Comparison of ENCODE assay signal across 9 cellular contexts in genomic region chr10:44385726-44386438, GRCh38. TPM values are rescaled to one million over a fixed set of nuclear protein-coding genes. Genes with fewer than 3 reads are reported as not detected.
DNase-seq lines count a peak whose midpoint lies in the region; ATAC-seq and TF ChIP-seq lines count a peak whose summit lies in the region.
"Had no signal": no experiment of that assay in that cellular context is flagged by ENCODE, and none has a peak within 500 bp of the region (broad histone marks: within the 10 kb centered on the region; RNA-seq: fewer than 3 reads in every experiment).

No MANE protein-coding gene starts in this region.

- DNase-seq in stimulated activated CD4-positive, alpha-beta T cell treated with anti-CD3 and anti-CD28 coated beads, Interleukin-15, amount 100 ng/mL, for 24 hours = peak; percentile 3
- no peak for DNase-seq in stimulated activated CD4-positive, alpha-beta T cell treated with anti-CD3 and anti-CD28 coated beads, Interleukin-2, amount 100 ng/mL, for 48 hours
- DNase-seq in naive B cell (no peak), vagina (ENCODE audit: extremely low spot score in 2 of 2) (peak; percentile 87 to 90), putamen (ENCODE audit: low spot score) (no peak), NCI-H1417 treated with DMSO at 0.1 percent for 48 hours (lab: John Stamatoyannopoulos, UW) (no peak), NCI-H1417 (lab: John Stamatoyannopoulos, UW) (no peak)
- DNase-seq: NCI-H526 treated with DMSO at 0.1 percent for 48 hours had no signal

- TF ChIP-seq POLR2A in vagina (IDR thresholded peaks at IDR 0.05) = no peak

- H3K4me3 Mint-ChIP-seq in naive B cell = peak overlapping the region in 5 of 8 donors; percentile 19 to 82 (median 41)

- H3K4me3 ChIP-seq in duodenal mucosa (ENCODE audit: low read depth in 1 of 2, low read length in 2 of 2) (peak overlapping the region; percentile 22 to 53), vagina (peak overlapping the region; percentile 86)

- H3K9ac ChIP-seq in duodenal mucosa (ENCODE audit: low read depth in 1 of 2, low read length in 2 of 2) = no peak overlapping the region

- peaks cover 0 to 5% of the 10 kb centered on the region in 2 donors for H3K4me1 ChIP-seq in duodenal mucosa (ENCODE audit: control insufficient read depth in 1 of 2, insufficient read depth in 2 of 2, low read length in 2 of 2)
- H3K4me1 ChIP-seq in vagina = peaks cover 34% of the 10 kb centered on the region

- H3K36me3 ChIP-seq in duodenal mucosa (ENCODE audit: control insufficient read depth in 1 of 2, insufficient read depth in 2 of 2, low read length in 2 of 2) (no peaks in the 10 kb centered on the region), vagina (no peaks in the 10 kb centered on the region)

- H3K4me1 Mint-ChIP-seq in naive B cell = peaks cover 0 to 7% (median 0%) of the 10 kb centered on the region in 3 donors

- H3K27me3 ChIP-seq in duodenal mucosa (ENCODE audit: control insufficient read depth in 1 of 2, insufficient read depth in 2 of 2, low read length in 2 of 2) (peaks cover 16 to 18% of the 10 kb centered on the region in 2 donors), vagina (no peaks in the 10 kb centered on the region)

- peaks cover 0 to 2% (median 0%) of the 10 kb centered on the region in 7 donors for H3K9me3 Mint-ChIP-seq in naive B cell

- no peaks in the 10 kb centered on the region for H3K9me3 ChIP-seq in duodenal mucosa (ENCODE audit: control insufficient read depth in 1 of 2, low read length in 2 of 2)
- H3K9me3 ChIP-seq in vagina = no peaks in the 10 kb centered on the region

- no peak overlapping the region for H3K27ac Mint-ChIP-seq in naive B cell

- no peak for TF ChIP-seq CTCF in vagina (IDR thresholded peaks at IDR 0.05)

- H3K27ac ChIP-seq in duodenal mucosa (ENCODE audit: low read depth, low read length) (no peak overlapping the region), vagina (peak overlapping the region; percentile 79)

- intact Hi-C loops in vagina (cut with DNase I) = loop anchor here (2.0 to 10.0 kb wide), 3 partner anchors 479 to 714 kb away; no protein-coding TSS in a partner anchor

- no peaks in the 10 kb centered on the region for H3K36me3 Mint-ChIP-seq in naive B cell

- peaks cover 17 to 50% (median 31%) of the 10 kb centered on the region in 3 donors for H3K27me3 Mint-ChIP-seq in naive B cell

- ATAC-seq in naive B cell (ENCODE audit: low read depth in 2 of 2) = no peak

RNA-seq across cellular contexts. Expression of gene CXCL12, which starts 1.0 kb away (rescaled TPM):
- not detected for polyA plus RNA-seq in naive B cell (ENCODE audit: low read depth in 6 of 6)
- 112 TPM for total RNA-seq in vagina

Comparison
In these comparisons a context has a peak if more than half of its experiments do, and no peak if none do; other contexts are left out.
1. DNase-seq: peak in stimulated activated CD4-positive, alpha-beta T cell treated with anti-CD3 and anti-CD28 coated beads, Interleukin-15, amount 100 ng/mL, for 24 hours (single experiment) and vagina (2 of 2); none in stimulated activated CD4-positive, alpha-beta T cell treated with anti-CD3 and anti-CD28 coated beads, Interleukin-2, amount 100 ng/mL, for 48 hours (0 of 2), naive B cell (single experiment), putamen (single experiment), NCI-H1417 treated with DMSO at 0.1 percent for 48 hours (single experiment) and NCI-H1417 (0 of 3).